Comparison of ENCODE assay signal across 1 cellular context in genomic region chr20:18588554-18589043, GRCh38.
TF ChIP-seq lines count a peak whose summit lies in the region.

No MANE protein-coding gene starts in this region.

TF ChIP-seq in HepG2, 621 proteins besides CTCF, POLR2A, EP300 and RAD21 (continued from another document and continues in another):
- TF ChIP-seq, protein P1, sequence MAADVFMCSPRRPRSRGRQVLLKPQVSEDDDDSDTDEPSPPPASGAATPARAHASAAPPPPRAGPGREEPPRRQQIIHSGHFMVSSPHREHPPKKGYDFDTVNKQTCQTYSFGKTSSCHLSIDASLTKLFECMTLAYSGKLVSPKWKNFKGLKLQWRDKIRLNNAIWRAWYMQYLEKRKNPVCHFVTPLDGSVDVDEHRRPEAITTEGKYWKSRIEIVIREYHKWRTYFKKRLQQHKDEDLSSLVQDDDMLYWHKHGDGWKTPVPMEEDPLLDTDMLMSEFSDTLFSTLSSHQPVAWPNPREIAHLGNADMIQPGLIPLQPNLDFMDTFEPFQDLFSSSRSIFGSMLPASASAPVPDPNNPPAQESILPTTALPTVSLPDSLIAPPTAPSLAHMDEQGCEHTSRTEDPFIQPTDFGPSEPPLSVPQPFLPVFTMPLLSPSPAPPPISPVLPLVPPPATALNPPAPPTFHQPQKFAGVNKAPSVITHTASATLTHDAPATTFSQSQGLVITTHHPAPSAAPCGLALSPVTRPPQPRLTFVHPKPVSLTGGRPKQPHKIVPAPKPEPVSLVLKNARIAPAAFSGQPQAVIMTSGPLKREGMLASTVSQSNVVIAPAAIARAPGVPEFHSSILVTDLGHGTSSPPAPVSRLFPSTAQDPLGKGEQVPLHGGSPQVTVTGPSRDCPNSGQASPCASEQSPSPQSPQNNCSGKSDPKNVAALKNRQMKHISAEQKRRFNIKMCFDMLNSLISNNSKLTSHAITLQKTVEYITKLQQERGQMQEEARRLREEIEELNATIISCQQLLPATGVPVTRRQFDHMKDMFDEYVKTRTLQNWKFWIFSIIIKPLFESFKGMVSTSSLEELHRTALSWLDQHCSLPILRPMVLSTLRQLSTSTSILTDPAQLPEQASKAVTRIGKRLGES (CRISPR knock-in tag; IDR thresholded peaks at IDR 0.05; ENCODE audit: borderline replicate concordance) = no peak
- TF ChIP-seq, protein P2, sequence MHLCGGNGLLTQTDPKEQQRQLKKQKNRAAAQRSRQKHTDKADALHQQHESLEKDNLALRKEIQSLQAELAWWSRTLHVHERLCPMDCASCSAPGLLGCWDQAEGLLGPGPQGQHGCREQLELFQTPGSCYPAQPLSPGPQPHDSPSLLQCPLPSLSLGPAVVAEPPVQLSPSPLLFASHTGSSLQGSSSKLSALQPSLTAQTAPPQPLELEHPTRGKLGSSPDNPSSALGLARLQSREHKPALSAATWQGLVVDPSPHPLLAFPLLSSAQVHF (CRISPR knock-in tag; IDR thresholded peaks at IDR 0.05) = no peak
- TF ChIP-seq ZNF704 (CRISPR knock-in tag; IDR thresholded peaks at IDR 0.05; ENCODE audit: borderline replicate concordance) (0 out of 2 replicates have a peak, but pooled peaks have one; percentile 7), ZNF136 (CRISPR knock-in tag; IDR thresholded peaks at IDR 0.05; ENCODE audit: low read depth) (0 out of 2 replicates have a peak, but pooled peaks have one; percentile 50), REL (CRISPR knock-in tag; conservative IDR thresholded peaks at IDR 0.05) (no peak), CHD4 (IDR thresholded peaks at IDR 0.05; ENCODE audit: borderline replicate concordance, low read length) (no peak), CREB3 (CRISPR knock-in tag; IDR thresholded peaks at IDR 0.05) (0 out of 2 replicates have a peak, but pooled peaks have one; percentile 10), ZNF800 (CRISPR knock-in tag; IDR thresholded peaks at IDR 0.05) (peak; percentile 73; the same call in 1 of the 2 replicates), ZSCAN12 (CRISPR knock-in tag; IDR thresholded peaks at IDR 0.05) (no peak), REXO4 (CRISPR knock-in tag; IDR thresholded peaks at IDR 0.05; ENCODE audit: borderline replicate concordance) (peak; percentile 67; the same call in 1 of the 2 replicates), ZNF710 (CRISPR knock-in tag; IDR thresholded peaks at IDR 0.05; ENCODE audit: borderline replicate concordance) (peak; percentile 65; the same call in 1 of the 2 replicates), JARID2 (CRISPR knock-in tag; IDR thresholded peaks at IDR 0.05; ENCODE audit: insufficient replicate concordance) (no peak), ZKSCAN8 (CRISPR knock-in tag; IDR thresholded peaks at IDR 0.05; ENCODE audit: borderline replicate concordance) (no peak), GRHL1 (CRISPR knock-in tag; conservative IDR thresholded peaks at IDR 0.05) (no peak), MED8 (CRISPR knock-in tag; IDR thresholded peaks at IDR 0.05; ENCODE audit: insufficient replicate concordance) (peak; percentile 50), ZNF326 (CRISPR knock-in tag; IDR thresholded peaks at IDR 0.05; ENCODE audit: borderline replicate concordance) (no peak), HMG20B (CRISPR knock-in tag; conservative IDR thresholded peaks at IDR 0.05) (no peak), RBM22 (optimal IDR thresholded peaks at IDR 0.05; ENCODE audit: low read length) (no peak), ZNF576 (CRISPR knock-in tag; IDR thresholded peaks at IDR 0.05) (no peak), KMT2A (CRISPR knock-in tag; IDR thresholded peaks at IDR 0.05) (peak; percentile 16; the same call in 1 of the 2 replicates), ZNF850 (CRISPR knock-in tag; conservative IDR thresholded peaks at IDR 0.05) (0 out of 2 replicates have a peak, but pooled peaks have one; percentile 34), MZF1 (CRISPR knock-in tag; IDR thresholded peaks at IDR 0.05; ENCODE audit: borderline replicate concordance) (no peak), ZSCAN31 (CRISPR knock-in tag; IDR thresholded peaks at IDR 0.05; ENCODE audit: low read depth) (no peak), ZNF160 (CRISPR knock-in tag; IDR thresholded peaks at IDR 0.05) (no peak), POGZ (CRISPR knock-in tag; IDR thresholded peaks at IDR 0.05) (0 out of 2 replicates have a peak, but pooled peaks have one; percentile 35), ATF7-NPFF (CRISPR knock-in tag; IDR thresholded peaks at IDR 0.05; ENCODE audit: low read depth) (no peak), CENPBD1 (CRISPR knock-in tag; IDR thresholded peaks at IDR 0.05; ENCODE audit: borderline replicate concordance, low read depth) (no peak)
- TF ChIP-seq, protein P3, sequence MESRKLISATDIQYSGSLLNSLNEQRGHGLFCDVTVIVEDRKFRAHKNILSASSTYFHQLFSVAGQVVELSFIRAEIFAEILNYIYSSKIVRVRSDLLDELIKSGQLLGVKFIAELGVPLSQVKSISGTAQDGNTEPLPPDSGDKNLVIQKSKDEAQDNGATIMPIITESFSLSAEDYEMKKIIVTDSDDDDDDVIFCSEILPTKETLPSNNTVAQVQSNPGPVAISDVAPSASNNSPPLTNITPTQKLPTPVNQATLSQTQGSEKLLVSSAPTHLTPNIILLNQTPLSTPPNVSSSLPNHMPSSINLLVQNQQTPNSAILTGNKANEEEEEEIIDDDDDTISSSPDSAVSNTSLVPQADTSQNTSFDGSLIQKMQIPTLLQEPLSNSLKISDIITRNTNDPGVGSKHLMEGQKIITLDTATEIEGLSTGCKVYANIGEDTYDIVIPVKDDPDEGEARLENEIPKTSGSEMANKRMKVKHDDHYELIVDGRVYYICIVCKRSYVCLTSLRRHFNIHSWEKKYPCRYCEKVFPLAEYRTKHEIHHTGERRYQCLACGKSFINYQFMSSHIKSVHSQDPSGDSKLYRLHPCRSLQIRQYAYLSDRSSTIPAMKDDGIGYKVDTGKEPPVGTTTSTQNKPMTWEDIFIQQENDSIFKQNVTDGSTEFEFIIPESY (CRISPR knock-in tag; IDR thresholded peaks at IDR 0.05) = no peak
- TF ChIP-seq, protein P4, sequence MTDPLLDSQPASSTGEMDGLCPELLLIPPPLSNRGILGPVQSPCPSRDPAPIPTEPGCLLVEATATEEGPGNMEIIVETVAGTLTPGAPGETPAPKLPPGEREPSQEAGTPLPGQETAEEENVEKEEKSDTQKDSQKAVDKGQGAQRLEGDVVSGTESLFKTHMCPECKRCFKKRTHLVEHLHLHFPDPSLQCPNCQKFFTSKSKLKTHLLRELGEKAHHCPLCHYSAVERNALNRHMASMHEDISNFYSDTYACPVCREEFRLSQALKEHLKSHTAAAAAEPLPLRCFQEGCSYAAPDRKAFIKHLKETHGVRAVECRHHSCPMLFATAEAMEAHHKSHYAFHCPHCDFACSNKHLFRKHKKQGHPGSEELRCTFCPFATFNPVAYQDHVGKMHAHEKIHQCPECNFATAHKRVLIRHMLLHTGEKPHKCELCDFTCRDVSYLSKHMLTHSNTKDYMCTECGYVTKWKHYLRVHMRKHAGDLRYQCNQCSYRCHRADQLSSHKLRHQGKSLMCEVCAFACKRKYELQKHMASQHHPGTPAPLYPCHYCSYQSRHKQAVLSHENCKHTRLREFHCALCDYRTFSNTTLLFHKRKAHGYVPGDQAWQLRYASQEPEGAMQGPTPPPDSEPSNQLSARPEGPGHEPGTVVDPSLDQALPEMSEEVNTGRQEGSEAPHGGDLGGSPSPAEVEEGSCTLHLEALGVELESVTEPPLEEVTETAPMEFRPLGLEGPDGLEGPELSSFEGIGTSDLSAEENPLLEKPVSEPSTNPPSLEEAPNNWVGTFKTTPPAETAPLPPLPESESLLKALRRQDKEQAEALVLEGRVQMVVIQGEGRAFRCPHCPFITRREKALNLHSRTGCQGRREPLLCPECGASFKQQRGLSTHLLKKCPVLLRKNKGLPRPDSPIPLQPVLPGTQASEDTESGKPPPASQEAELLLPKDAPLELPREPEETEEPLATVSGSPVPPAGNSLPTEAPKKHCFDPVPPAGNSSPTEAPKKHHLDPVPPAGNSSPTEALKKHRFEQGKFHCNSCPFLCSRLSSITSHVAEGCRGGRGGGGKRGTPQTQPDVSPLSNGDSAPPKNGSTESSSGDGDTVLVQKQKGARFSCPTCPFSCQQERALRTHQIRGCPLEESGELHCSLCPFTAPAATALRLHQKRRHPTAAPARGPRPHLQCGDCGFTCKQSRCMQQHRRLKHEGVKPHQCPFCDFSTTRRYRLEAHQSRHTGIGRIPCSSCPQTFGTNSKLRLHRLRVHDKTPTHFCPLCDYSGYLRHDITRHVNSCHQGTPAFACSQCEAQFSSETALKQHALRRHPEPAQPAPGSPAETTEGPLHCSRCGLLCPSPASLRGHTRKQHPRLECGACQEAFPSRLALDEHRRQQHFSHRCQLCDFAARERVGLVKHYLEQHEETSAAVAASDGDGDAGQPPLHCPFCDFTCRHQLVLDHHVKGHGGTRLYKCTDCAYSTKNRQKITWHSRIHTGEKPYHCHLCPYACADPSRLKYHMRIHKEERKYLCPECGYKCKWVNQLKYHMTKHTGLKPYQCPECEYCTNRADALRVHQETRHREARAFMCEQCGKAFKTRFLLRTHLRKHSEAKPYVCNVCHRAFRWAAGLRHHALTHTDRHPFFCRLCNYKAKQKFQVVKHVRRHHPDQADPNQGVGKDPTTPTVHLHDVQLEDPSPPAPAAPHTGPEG (CRISPR knock-in tag; IDR thresholded peaks at IDR 0.05) = no peak
